18 cellular contexts compared by ENCODE assay signal in genomic region chrX:9604908-9605306, GRCh38.
"Had no signal": no experiment of that assay in that cellular context is flagged by ENCODE, and none has a peak within 500 bp of the region (broad histone marks: within the 10 kb centered on the region; RNA-seq: fewer than 3 reads in every experiment).

No MANE protein-coding gene starts in this region.

- H3K27me3 ChIP-seq: colonic mucosa, ovary, spleen, upper lobe of right lung had no signal

- H3K27ac Mint-ChIP-seq: activated naive CD4-positive, alpha-beta T cell treated with anti-CD3 and anti-CD28 coated beads, Interleukin-2, amount 50 U/mL, for 24 hours; stimulated activated memory B cell treated with anti-CD40 and anti-IgM and Interleukin-4, amounts not matched to agents 10 μg/mL and 1 μg/mL and 100 μg/mL, for 72 hours had no signal

- H3K9me3 ChIP-seq: colonic mucosa, ovary, spleen, upper lobe of right lung had no signal

- ATAC-seq: stimulated activated memory B cell treated with anti-CD40 and anti-IgM and Interleukin-4, amounts not matched to agents 10 μg/mL and 1 μg/mL and 100 μg/mL, for 72 hours; upper lobe of right lung had no signal

- H3K4me3 Mint-ChIP-seq: activated naive CD4-positive, alpha-beta T cell treated with anti-CD3 and anti-CD28 coated beads, Interleukin-2, amount 50 U/mL, for 24 hours; neural crest cell; stimulated activated memory B cell treated with anti-CD40 and anti-IgM and Interleukin-4, amounts not matched to agents 10 μg/mL and 1 μg/mL and 100 μg/mL, for 72 hours had no signal

- H3K4me1 ChIP-seq: colonic mucosa, spleen, upper lobe of right lung had no signal

- H3K9me3 Mint-ChIP-seq: activated naive CD4-positive, alpha-beta T cell treated with anti-CD3 and anti-CD28 coated beads, Interleukin-2, amount 50 U/mL, for 24 hours; stimulated activated memory B cell treated with anti-CD40 and anti-IgM and Interleukin-4, amounts not matched to agents 10 μg/mL and 1 μg/mL and 100 μg/mL, for 72 hours had no signal

- H3K27ac ChIP-seq: colonic mucosa, ovary, spleen, upper lobe of right lung had no signal

- H3K36me3 ChIP-seq: colonic mucosa, ovary, spleen, upper lobe of right lung had no signal

- H3K27me3 Mint-ChIP-seq: activated naive CD4-positive, alpha-beta T cell treated with anti-CD3 and anti-CD28 coated beads, Interleukin-2, amount 50 U/mL, for 24 hours; stimulated activated memory B cell treated with anti-CD40 and anti-IgM and Interleukin-4, amounts not matched to agents 10 μg/mL and 1 μg/mL and 100 μg/mL, for 72 hours had no signal

- H3K4me3 ChIP-seq: colonic mucosa, ovary, spleen, upper lobe of right lung had no signal

- DNase-seq: activated CD4-positive, alpha-beta T cell treated with anti-CD3 and anti-CD28 coated beads, Interleukin-2, amount 50 U/mL, for 1 hour; activated CD4-positive, CD25-positive, alpha-beta regulatory T cell; activated effector memory CD4-positive, alpha-beta T cell treated with Interleukin-2 at 50 U/mL for 16 hours; activated T-cell treated with anti-CD3 and anti-CD28 coated beads, Interleukin-2, amount 50 U/mL, for 1 hour; amniotic stem cell; colonic mucosa; effector memory CD4-positive, alpha-beta T cell; mesendoderm; retina; SIG-M5; spleen; stimulated activated CD4-positive, alpha-beta T cell treated with anti-CD3 and anti-CD28 coated beads, Interleukin-1b, Interleukin-23, amount 100 ng/mL, for 48 hours; T-helper 2 cell; upper lobe of right lung had no signal

- H3K36me3 Mint-ChIP-seq: activated naive CD4-positive, alpha-beta T cell treated with anti-CD3 and anti-CD28 coated beads, Interleukin-2, amount 50 U/mL, for 24 hours; stimulated activated memory B cell treated with anti-CD40 and anti-IgM and Interleukin-4, amounts not matched to agents 10 μg/mL and 1 μg/mL and 100 μg/mL, for 72 hours had no signal
